ENCODE assay signal across 12 cellular contexts in genomic region chr7:47622586-47622945, GRCh38. TPM values are rescaled to one million over a fixed set of nuclear protein-coding genes. Genes with fewer than 3 reads are reported as not detected.
DNase-seq lines count a peak whose midpoint lies in the region; ATAC-seq, FAIRE-seq and TF ChIP-seq lines count a peak whose summit lies in the region.
"Had no signal": no experiment of that assay in that cellular context is flagged by ENCODE, and none has a peak within 500 bp of the region (broad histone marks: within the 10 kb centered on the region; RNA-seq: fewer than 3 reads in every experiment).

No MANE protein-coding gene starts in this region.

- TF ChIP-seq CTCF in HepG2 (CRISPR knock-in tag; IDR thresholded peaks at IDR 0.05) = no peak
- no peak for TF ChIP-seq CTCF in right lobe of liver (IDR thresholded peaks at IDR 0.05)
- TF ChIP-seq CTCF in progenitor cell of endocrine pancreas (IDR thresholded peaks at IDR 0.05; ENCODE audit: unreplicated experiment) = no peak
- no peak for TF ChIP-seq CTCF in natural killer cell (IDR thresholded peaks at IDR 0.05)
- TF ChIP-seq CTCF in psoas muscle (IDR thresholded peaks at IDR 0.05) = no peak

- no peak for TF ChIP-seq EP300 in HepG2 (IDR thresholded peaks at IDR 0.05; ENCODE audit: low read depth in 2 of 2, low read length in 2 of 2)
- no peak for TF ChIP-seq EP300 in HepG2 (CRISPR knock-in tag; IDR thresholded peaks at IDR 0.05; ENCODE audit: borderline replicate concordance)

- DNase-seq in HepG2 (ENCODE audit: low spot score) (no peak), right lobe of liver (no peak), left cardiac atrium (no peak), progenitor cell of endocrine pancreas (ENCODE audit: low spot score, unreplicated experiment) (no peak), natural killer cell (no peak), psoas muscle (no peak), KG1 (lab: John Stamatoyannopoulos, UW) (no peak)
- no peak for DNase-seq in effector memory CD4-positive, alpha-beta T cell
- DNase-seq: activated CD8-positive, alpha-beta memory T cell treated with anti-CD3 and anti-CD28 coated beads, Interleukin-2, amount 50 U/mL, for 4 hours; DMS153; stimulated activated naive CD4-positive, alpha-beta T cell had no signal

- peak overlapping the region; percentile 64 for H3K4me2 ChIP-seq in HepG2 (ENCODE audit: low read depth, low read length)

- BruUV-seq in HepG2 (replicated peaks; lab: Mats Ljungman, UMichigan) = no TSS peak

- no peaks in the 10 kb centered on the region for H3K36me3 Mint-ChIP-seq in progenitor cell of endocrine pancreas (ENCODE audit: insufficient read depth)
- H3K36me3 Mint-ChIP-seq in natural killer cell = no peaks in the 10 kb centered on the region

- no peaks in the 10 kb centered on the region for H3K27me3 ChIP-seq in HepG2 (ENCODE audit: control insufficient read depth in 1 of 2, insufficient read depth in 2 of 2, low read length in 2 of 2)
- no peaks in the 10 kb centered on the region for H3K27me3 ChIP-seq in right lobe of liver
- no peaks in the 10 kb centered on the region for H3K27me3 ChIP-seq in psoas muscle (ENCODE audit: insufficient read depth in 3 of 3, low read length in 2 of 3)
- H3K27me3 ChIP-seq in effector memory CD4-positive, alpha-beta T cell (replicated peaks; ENCODE audit: control insufficient read depth, insufficient read depth, low read length, poor library complexity, severe bottlenecking) = no peaks in the 10 kb centered on the region

- CTCF ChIA-PET in HepG2 (lab: Yijun Ruan, JAX; ENCODE audit: low intra/inter-chr PET ratio, low total read pairs) = no interaction called here

- H3K27ac Mint-ChIP-seq in progenitor cell of endocrine pancreas (peak overlapping the region; percentile 94), natural killer cell (no peak overlapping the region)

- TF ChIP-seq POLR2A in HepG2 (IDR thresholded peaks at IDR 0.05; ENCODE audit: insufficient read depth in 1 of 2, low read depth in 2 of 2, low read length in 2 of 2) = no peak
- no peak for TF ChIP-seq POLR2A in right lobe of liver (IDR thresholded peaks at IDR 0.05)

- peak overlapping the region; percentile 35 for H2AFZ ChIP-seq in HepG2 (ENCODE audit: low read length)

- H3K4me3 ChIP-seq in HepG2 (replicated peaks in 1 of 3; ENCODE audit: insufficient read depth in 1 of 3, low read depth in 2 of 3, low read length in 3 of 3) (no peak overlapping the region), right lobe of liver (no peak overlapping the region), psoas muscle (no peak overlapping the region)
- no peak overlapping the region for H3K4me3 ChIP-seq in effector memory CD4-positive, alpha-beta T cell (ENCODE audit: insufficient read depth, low read depth, low read length, poor library complexity, severe bottlenecking)

- H3K4me1 Mint-ChIP-seq in progenitor cell of endocrine pancreas (ENCODE audit: low read depth) (peaks cover 36% of the 10 kb centered on the region), natural killer cell (peaks cover 6 to 29% of the 10 kb centered on the region in 2 donors)

- in situ Hi-C loops in HepG2 (cut with HindIII; ENCODE audit: extremely low pct_ligation_motif_present, low pct_unique_long_range_greater_than_20kb) = no loop called here

- H3K4me3 Mint-ChIP-seq in progenitor cell of endocrine pancreas (ENCODE audit: low read depth) (no peak overlapping the region), natural killer cell (no peak overlapping the region)

- peak overlapping the region; percentile 71 for H3K27ac ChIP-seq in HepG2 (ENCODE audit: extremely low read length, insufficient read depth, low read length)
- no peak overlapping the region for H3K27ac ChIP-seq in right lobe of liver
- no peak overlapping the region for H3K27ac ChIP-seq in psoas muscle
- H3K27ac ChIP-seq in effector memory CD4-positive, alpha-beta T cell (ENCODE audit: insufficient read depth, low read length, poor library complexity, severe bottlenecking) = no peak overlapping the region

- intact Hi-C loops in HepG2 (cut with micrococcal nuclease; ENCODE audit: unreplicated experiment) (loop anchor here (2.0 to 5.0 kb wide), 2 partner anchors 18 to 40 kb away; partner anchors contain the start of gene TNS3), right lobe of liver (cut with DNase I) (no loop called here), left cardiac atrium (cut with DNase I) (no loop called here), natural killer cell (cut with micrococcal nuclease) (no loop called here), psoas muscle (cut with DNase I) (no loop called here)

- no peak for TF ChIP-seq RAD21 in HepG2 (CRISPR knock-in tag; IDR thresholded peaks at IDR 0.05)

- H3K4me1 ChIP-seq in HepG2 (ENCODE audit: insufficient read depth, low read length) = peaks cover 64% of the 10 kb centered on the region
- peaks cover 0 to 12% (median 3%) of the 10 kb centered on the region in 4 donors for H3K4me1 ChIP-seq in right lobe of liver
- no peaks in the 10 kb centered on the region for H3K4me1 ChIP-seq in psoas muscle
- H3K4me1 ChIP-seq in effector memory CD4-positive, alpha-beta T cell (ENCODE audit: control insufficient read depth, insufficient read depth, low read length, poor library complexity, severe bottlenecking) = no peaks in the 10 kb centered on the region

- POLR2A ChIA-PET in HepG2 (lab: Yijun Ruan, JAX) = interaction anchor here (0.8 to 5.1 kb wide), 8 partner anchors 9 to 164 kb away, joined by 4 to 33 read pairs (median 5); no protein-coding TSS in a partner anchor

- H3K9me3 Mint-ChIP-seq in progenitor cell of endocrine pancreas (ENCODE audit: low read depth) (no peaks in the 10 kb centered on the region), natural killer cell (no peaks in the 10 kb centered on the region)

- ATAC-seq in HepG2 (peak; percentile 11; the same call in 2 of the 3 replicates), right lobe of liver (no peak), left cardiac atrium (peak; percentile 24 to 39), natural killer cell (no peak), psoas muscle (no peak)

- no peak overlapping the region for H3K9ac ChIP-seq in HepG2 (ENCODE audit: insufficient read depth, low read depth, low read length)

- H3K27me3 Mint-ChIP-seq in progenitor cell of endocrine pancreas (no peaks in the 10 kb centered on the region), natural killer cell (ENCODE audit: low read depth in 2 of 2) (no peaks in the 10 kb centered on the region)

- H3K36me3 ChIP-seq in HepG2 (replicated peaks in 1 of 2; ENCODE audit: control insufficient read depth in 1 of 2, insufficient read depth in 2 of 2, low read length in 2 of 2) (no peaks in the 10 kb centered on the region), right lobe of liver (no peaks in the 10 kb centered on the region), psoas muscle (ENCODE audit: insufficient read depth in 1 of 2, low read depth in 1 of 2) (no peaks in the 10 kb centered on the region)
- H3K36me3 ChIP-seq in effector memory CD4-positive, alpha-beta T cell (ENCODE audit: control insufficient read depth, insufficient read depth, low read length) = no peaks in the 10 kb centered on the region

- H3K9me3 ChIP-seq in HepG2 (ENCODE audit: low read length) (no peaks in the 10 kb centered on the region), right lobe of liver (no peaks in the 10 kb centered on the region), psoas muscle (no peaks in the 10 kb centered on the region)
- no peaks in the 10 kb centered on the region for H3K9me3 ChIP-seq in effector memory CD4-positive, alpha-beta T cell (ENCODE audit: control insufficient read depth, low read length)

- H3K79me2 ChIP-seq in HepG2 (ENCODE audit: insufficient read depth, low read length) = no peaks in the 10 kb centered on the region

- FAIRE-seq in HepG2 (lab: Jason Lieb, UNC) = no peak
- FAIRE-seq: A204.1 had no signal

- H4K20me1 ChIP-seq in HepG2 (ENCODE audit: insufficient read depth, low read length) = no peaks in the 10 kb centered on the region

TF ChIP-seq in HepG2, 621 proteins besides CTCF, POLR2A, EP300 and RAD21 (continues in another document):
- TF ChIP-seq PCBP2 (optimal IDR thresholded peaks at IDR 0.05; ENCODE audit: low read depth, low read length, poor library complexity, severe bottlenecking) = peak; percentile 57

RNA-seq across cellular contexts. Expression of gene TNS3, which starts 40.7 kb away (rescaled TPM):
- 51.3 and 55.7 TPM in 2 replicates for total RNA-seq in HepG2 (2016; rRNA removed; fragmentation: Illumina TruSeq; extraction: Trizol)
- total RNA-seq in HepG2 (2016; cell fraction: cytosol; rRNA removed; fragmentation: Illumina TruSeq; extraction: Trizol; ENCODE audit: low read depth) = 14.9 and 19.1 TPM in 2 replicates
- total RNA-seq in HepG2 (2016; cell fraction: insoluble cytoplasmic fraction; rRNA removed; fragmentation: Illumina TruSeq; extraction: Trizol) = 45.5 and 52.6 TPM in 2 replicates
- total RNA-seq in HepG2 (2016; cell fraction: membrane; rRNA removed; fragmentation: Illumina TruSeq; extraction: Trizol) = 16.6 and 16.8 TPM in 2 replicates
- 72.4 and 83.0 TPM in 2 replicates for total RNA-seq in HepG2 (2016; cell fraction: nucleus; rRNA removed; fragmentation: Illumina TruSeq; extraction: Trizol)
- polyA plus RNA-seq in HepG2 (2011; rRNA removed) = 52.9 and 55.1 TPM in 2 replicates
- polyA plus RNA-seq in HepG2 (2011; cell fraction: cytosol; rRNA removed) = 28.4 and 33.2 TPM in 2 replicates
- polyA plus RNA-seq in HepG2 (2011; cell fraction: nucleus; rRNA removed) = 76.4 and 98.4 TPM in 2 replicates
- 48.6 and 60.6 TPM in 2 replicates for polyA plus RNA-seq in HepG2 (2012)
- 1.6 and 1.9 TPM in 2 replicates for polyA plus RNA-seq in HepG2 (2016; cell fraction: cytosol; fragmentation: Illumina TruSeq; extraction: Trizol; ENCODE audit: low read depth)
- polyA plus RNA-seq in HepG2 (2016; cell fraction: insoluble cytoplasmic fraction; fragmentation: Illumina TruSeq; extraction: Trizol; ENCODE audit: low read depth) = 32.3 and 39.6 TPM in 2 replicates
- polyA plus RNA-seq in HepG2 (2016; cell fraction: membrane; fragmentation: Illumina TruSeq; extraction: Trizol; ENCODE audit: low read depth) = 3.7 and 4.3 TPM in 2 replicates
- polyA plus RNA-seq in HepG2 (2016; cell fraction: nucleus; fragmentation: Illumina TruSeq; extraction: Trizol; ENCODE audit: insufficient read depth, low read depth) = 56.5 and 64.9 TPM in 2 replicates
- polyA minus RNA-seq in HepG2 (2011; rRNA and poly(A)+ RNA removed; ENCODE audit: low replicate concordance) = 29.7 and 302 TPM in 2 replicates
- polyA minus RNA-seq in HepG2 (2011; cell fraction: cytosol; rRNA and poly(A)+ RNA removed) = 53.8 and 56.5 TPM in 2 replicates
- polyA minus RNA-seq in HepG2 (2011; cell fraction: nucleus; rRNA and poly(A)+ RNA removed) = 139 and 170 TPM in 2 replicates
- 10 to 100 TPM; 51.2 to 95.0 (median 58.4) TPM for total RNA-seq in right lobe of liver
- 10 to 100 TPM; 51.4 to 66.9 TPM for total RNA-seq in left cardiac atrium
- total RNA-seq in progenitor cell of endocrine pancreas = 117 and 120 TPM in 2 replicates
- total RNA-seq in natural killer cell = 1 to 10 TPM; 1.6 to 3.5 (median 2.9) TPM
- total RNA-seq in psoas muscle = 10 to 100 TPM; 35.0 to 75.3 (median 45.6) TPM
- 10 to 100 TPM; 11.5 to 20.2 (median 12.5) TPM for polyA plus RNA-seq in psoas muscle

Comparison
In these comparisons a context has a peak if more than half of its experiments do, and no peak if none do; other contexts are left out.
1. ATAC-seq: peak in HepG2 (single experiment) and left cardiac atrium (2 of 2); none in right lobe of liver (0 of 4), natural killer cell (0 of 3) and psoas muscle (0 of 4).